20 cellular contexts compared by ENCODE assay signal in the genomic region with DNA sequence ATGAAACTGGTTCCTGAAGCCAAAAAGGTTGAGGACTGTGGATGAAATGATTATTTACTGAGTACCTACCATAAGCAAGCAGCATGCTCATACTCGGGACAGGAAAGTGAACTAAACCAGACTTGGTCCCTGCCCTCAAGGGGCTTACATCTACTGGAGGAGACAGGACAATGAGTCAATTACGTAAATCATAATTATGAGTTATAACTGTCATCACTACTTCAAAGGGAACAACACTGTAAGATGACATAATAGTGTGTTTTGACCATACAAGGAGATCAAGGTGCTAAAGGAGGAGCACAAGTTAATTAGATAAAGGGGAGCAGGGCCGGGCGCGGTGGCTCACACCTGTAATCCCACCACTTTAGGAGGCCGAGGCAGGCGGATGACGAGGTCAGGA.
"Had no signal": no experiment of that assay in that cellular context is flagged by ENCODE, and none has a peak within 500 bp of the region (broad histone marks: within the 10 kb centered on the region; RNA-seq: fewer than 3 reads in every experiment).

No MANE protein-coding gene starts in this region.

- H3K36me3 Mint-ChIP-seq: activated naive CD8-positive, alpha-beta T cell treated with anti-CD3 and anti-CD28 coated beads, Interleukin-2, amount 10 ng/mL, durations not matched to agents 7 days and 5 days; stimulated activated memory B cell treated with anti-CD40 and anti-IgM and Interleukin-4, amounts not matched to agents 10 μg/mL and 1 μg/mL and 100 μg/mL, for 72 hours had no signal

- H3K9me3 Mint-ChIP-seq: activated naive CD8-positive, alpha-beta T cell treated with anti-CD3 and anti-CD28 coated beads, Interleukin-2, amount 10 ng/mL, durations not matched to agents 7 days and 5 days; activated T-cell treated with anti-CD3 and anti-CD28 coated beads, Interleukin-2, amount 50 U/mL, for 72 hours; stimulated activated memory B cell treated with anti-CD40 and anti-IgM and Interleukin-4, amounts not matched to agents 10 μg/mL and 1 μg/mL and 100 μg/mL, for 72 hours had no signal

- H3K27me3 Mint-ChIP-seq: activated naive CD8-positive, alpha-beta T cell treated with anti-CD3 and anti-CD28 coated beads, Interleukin-2, amount 10 ng/mL, durations not matched to agents 7 days and 5 days; stimulated activated memory B cell treated with anti-CD40 and anti-IgM and Interleukin-4, amounts not matched to agents 10 μg/mL and 1 μg/mL and 100 μg/mL, for 72 hours had no signal

- DNase-seq: activated CD4-positive, alpha-beta T cell treated with anti-CD3 and anti-CD28 coated beads, Interleukin-2, amount 50 U/mL, for 4 hours; activated gamma-delta T cell; activated naive CD8-positive, alpha-beta T cell treated with anti-CD3 and anti-CD28 coated beads, Interleukin-2, amount 10 ng/mL, durations not matched to agents 7 days and 5 days; activated T-cell treated with anti-CD3 and anti-CD28 coated beads, Interleukin-2, amount 50 U/mL, for 72 hours; body of pancreas; central memory CD4-positive, alpha-beta T cell; colonic mucosa; endodermal cell; erythroblast; heart right ventricle; left ventricle myocardium inferior; mammary epithelial cell; pancreas; sigmoid colon; stimulated activated CD4-positive, alpha-beta T cell treated with anti-CD3 and anti-CD28 coated beads, Interleukin-4, amount 100 ng/mL, for 24 hours; upper lobe of right lung had no signal

- H3K4me3 ChIP-seq: body of pancreas, colonic mucosa, gastroesophageal sphincter, heart right ventricle, left ventricle myocardium inferior, pancreas, sigmoid colon, thoracic aorta, upper lobe of right lung had no signal

- H3K27ac Mint-ChIP-seq: activated naive CD8-positive, alpha-beta T cell treated with anti-CD3 and anti-CD28 coated beads, Interleukin-2, amount 10 ng/mL, durations not matched to agents 7 days and 5 days; activated T-cell treated with anti-CD3 and anti-CD28 coated beads, Interleukin-2, amount 50 U/mL, for 72 hours; endodermal cell; stimulated activated memory B cell treated with anti-CD40 and anti-IgM and Interleukin-4, amounts not matched to agents 10 μg/mL and 1 μg/mL and 100 μg/mL, for 72 hours had no signal

- H3K27ac ChIP-seq: body of pancreas, gastroesophageal sphincter, heart right ventricle, left ventricle myocardium inferior, neutrophil, pancreas, sigmoid colon, thoracic aorta, upper lobe of right lung had no signal

- H3K27me3 ChIP-seq: body of pancreas, colonic mucosa, gastroesophageal sphincter, heart right ventricle, neutrophil, pancreas, sigmoid colon, upper lobe of right lung had no signal

- H3K4me3 Mint-ChIP-seq: activated naive CD8-positive, alpha-beta T cell treated with anti-CD3 and anti-CD28 coated beads, Interleukin-2, amount 10 ng/mL, durations not matched to agents 7 days and 5 days; activated T-cell treated with anti-CD3 and anti-CD28 coated beads, Interleukin-2, amount 50 U/mL, for 72 hours; endodermal cell; stimulated activated memory B cell treated with anti-CD40 and anti-IgM and Interleukin-4, amounts not matched to agents 10 μg/mL and 1 μg/mL and 100 μg/mL, for 72 hours had no signal

- ATAC-seq: activated T-cell treated with anti-CD3 and anti-CD28 coated beads, Interleukin-2, amount 50 U/mL, for 72 hours; body of pancreas; gastroesophageal sphincter; heart right ventricle; pancreas; stimulated activated memory B cell treated with anti-CD40 and anti-IgM and Interleukin-4, amounts not matched to agents 10 μg/mL and 1 μg/mL and 100 μg/mL, for 72 hours; upper lobe of right lung had no signal
